Comparison of ENCODE assay signal across 1 cellular context in genomic region chr11:47357985-47358730, GRCh38.
TF ChIP-seq lines count a peak whose summit lies in the region.

No MANE protein-coding gene starts in this region.

TF ChIP-seq in WTC11, 78 proteins besides CTCF, POLR2A, EP300 and RAD21 (continued from another document):
- TF ChIP-seq NFATC4 (CRISPR knock-in tag; IDR thresholded peaks at IDR 0.05) (no peak), MAX (CRISPR knock-in tag; IDR thresholded peaks at IDR 0.05) (no peak)
